In the genomic region with DNA sequence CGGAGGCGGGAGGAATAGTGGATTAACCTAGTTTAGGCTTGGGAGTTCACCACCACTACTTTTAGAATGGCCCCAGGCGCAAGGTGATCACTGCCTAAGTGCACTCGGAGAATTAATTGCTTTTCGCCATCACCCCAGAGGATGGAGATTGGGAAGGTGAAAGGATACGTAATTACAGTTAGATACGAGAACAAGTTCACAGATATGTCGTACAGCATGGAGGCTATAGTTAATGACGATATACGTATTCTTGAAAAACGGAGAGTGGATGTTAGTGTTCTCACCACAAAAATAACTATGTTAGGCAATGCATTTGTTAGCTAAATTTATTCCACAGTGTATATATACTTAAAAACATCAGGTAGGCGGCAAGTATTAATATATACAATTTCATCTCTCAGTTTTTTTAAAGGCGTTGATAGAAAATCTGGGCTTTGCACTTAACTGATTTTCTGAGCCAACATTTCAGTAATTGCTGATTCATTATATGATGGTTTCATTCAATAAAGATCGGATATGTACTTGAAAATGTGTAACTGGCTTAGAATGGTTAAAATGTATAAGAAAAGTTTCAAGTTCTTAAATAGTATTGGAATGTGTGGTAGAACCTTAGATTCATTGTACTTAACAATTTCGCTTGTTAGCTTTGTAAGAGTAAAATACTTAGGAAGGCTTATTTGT, we compare ENCODE assay signal across 8 cellular contexts. TPM values are rescaled to one million over a fixed set of nuclear protein-coding genes. Genes with fewer than 3 reads are reported as not detected.
DNase-seq lines count a peak whose midpoint lies in the region; ATAC-seq, FAIRE-seq and TF ChIP-seq lines count a peak whose summit lies in the region.

No MANE protein-coding gene starts in this region.

- peak overlapping the region; percentile 81 for H3K4ac ChIP-seq in trophoblast cell (ENCODE audit: low read depth, low read length)

- no peak overlapping the region for H2BK5ac ChIP-seq in trophoblast cell (ENCODE audit: low read depth, low read length, poor library complexity)

- no peak overlapping the region for H3K23ac ChIP-seq in trophoblast cell (ENCODE audit: low read length)

- H3K9me3 ChIP-seq in NT2/D1 (ENCODE audit: insufficient read depth, low read length) (no peaks in the 10 kb centered on the region), trophoblast cell (ENCODE audit: insufficient read depth, low read depth, low read length) (no peaks in the 10 kb centered on the region)

- H2AK5ac ChIP-seq in trophoblast cell (ENCODE audit: low read length), result no peak overlapping the region

- H3K4me2 ChIP-seq in trophoblast cell (ENCODE audit: low read length), result peak overlapping the region; percentile 94

- peak overlapping the region; percentile 97 for H3K27ac Mint-ChIP-seq in endothelial cell (ENCODE audit: unreplicated experiment)

- no peak for ATAC-seq in GM21619 (IDR thresholded peaks at IDR 0.05; ENCODE audit: unreplicated experiment)
- ATAC-seq in GM18867 (IDR thresholded peaks at IDR 0.05; ENCODE audit: unreplicated experiment), result no peak

- peak overlapping the region; percentile 75 for H4K8ac ChIP-seq in trophoblast cell (ENCODE audit: low read depth, low read length)

- H4K12ac ChIP-seq in trophoblast cell (ENCODE audit: low read depth, low read length), result peak overlapping the region; percentile 26

- peaks cover 9% of the 10 kb centered on the region for H3K79me1 ChIP-seq in trophoblast cell (ENCODE audit: low read length)

- H3K4me3 ChIP-seq in GM12875 (ENCODE audit: low read depth, low read length) (peak overlapping the region; percentile 78), NT2/D1 (ENCODE audit: insufficient read length, low read depth) (peak overlapping the region; percentile 96), trophoblast cell (ENCODE audit: low read depth, low read length) (peak overlapping the region; percentile 99)

- H2BK120ac ChIP-seq in trophoblast cell (ENCODE audit: insufficient read depth, low read length, poor library complexity), result peak overlapping the region; percentile 26

- peak overlapping the region; percentile 83 for H3K14ac ChIP-seq in trophoblast cell (ENCODE audit: low read length)

- H2AFZ ChIP-seq in trophoblast cell (ENCODE audit: insufficient read depth, low read length, poor library complexity), result peak overlapping the region; percentile 57

- peaks cover 14% of the 10 kb centered on the region for H3K36me3 Mint-ChIP-seq in endothelial cell (ENCODE audit: low read depth, unreplicated experiment)

- H3K4me1 Mint-ChIP-seq in endothelial cell (ENCODE audit: unreplicated experiment), result peaks cover 24% of the 10 kb centered on the region

- H3K4me1 ChIP-seq in NT2/D1 (ENCODE audit: insufficient read depth, insufficient read length), result peaks cover 2% of the 10 kb centered on the region
- H3K4me1 ChIP-seq in trophoblast cell (ENCODE audit: control insufficient read depth in 1 of 2, insufficient read depth in 2 of 2, low read length in 2 of 2), result no peaks in the 10 kb centered on the region

- DNase-seq in NT2/D1 (ENCODE audit: low read depth, low spot score), result peak; percentile 2
- no peak for DNase-seq in endothelial cell (ENCODE audit: low spot score)
- DNase-seq in trophoblast cell, result no peak
- no peak for DNase-seq in D721Med (ENCODE audit: insufficient read length, low spot score)
- no peak for DNase-seq in NCI-H446 treated with DMSO at 0.1 percent for 48 hours (lab: John Stamatoyannopoulos, UW)

- TF ChIP-seq CTCF in GM12875 (IDR thresholded peaks at IDR 0.05; ENCODE audit: borderline replicate concordance, insufficient read depth, low read depth, low read length) (no peak), endothelial cell (IDR thresholded peaks at IDR 0.05; ENCODE audit: unreplicated experiment) (no peak), D721Med (IDR thresholded peaks at IDR 0.05; ENCODE audit: insufficient read depth, missing control alignments) (no peak)

- no peak overlapping the region for H3K18ac ChIP-seq in trophoblast cell (ENCODE audit: low read length)

- WGBS in trophoblast cell (ENCODE audit: extremely low coverage, insufficient coverage, insufficient read length), result no CpG with 5 or more reads among the region's 15 CpGs

- H2BK12ac ChIP-seq in trophoblast cell (ENCODE audit: low read length), result no peak overlapping the region

- H3K27me3 ChIP-seq in NT2/D1 (ENCODE audit: insufficient read depth, insufficient read length) (no peaks in the 10 kb centered on the region), trophoblast cell (ENCODE audit: insufficient read depth, low read length) (no peaks in the 10 kb centered on the region)

- peak overlapping the region; percentile 0 for H4K91ac ChIP-seq in trophoblast cell (ENCODE audit: low read depth, low read length)

- H3K9ac ChIP-seq in NT2/D1 (ENCODE audit: insufficient read length, low read depth), result peak overlapping the region; percentile 96
- peak overlapping the region; percentile 54 for H3K9ac ChIP-seq in trophoblast cell (ENCODE audit: low read length)

- H3K79me2 ChIP-seq in trophoblast cell (ENCODE audit: control insufficient read depth, insufficient read depth, low read length, poor library complexity), result peaks cover 8% of the 10 kb centered on the region

- H3K9me3 Mint-ChIP-seq in endothelial cell (ENCODE audit: unreplicated experiment), result no peaks in the 10 kb centered on the region

- H3K27me3 Mint-ChIP-seq in endothelial cell (ENCODE audit: unreplicated experiment), result peaks cover 6% of the 10 kb centered on the region

- FAIRE-seq in D721Med (lab: Jason Lieb, UNC), result no peak

- peaks cover 38% of the 10 kb centered on the region for H3K36me3 ChIP-seq in NT2/D1 (ENCODE audit: insufficient read depth, insufficient read length, low read length)
- peaks cover 3 to 8% of the 10 kb centered on the region in 2 experiments for H3K36me3 ChIP-seq in trophoblast cell (ENCODE audit: control insufficient read depth in 1 of 2, insufficient read depth in 2 of 2, low read length in 2 of 2)

- peak overlapping the region; percentile 99 for H3K4me3 Mint-ChIP-seq in endothelial cell (ENCODE audit: unreplicated experiment)

- H3K27ac ChIP-seq in trophoblast cell (ENCODE audit: low read depth, low read length), result peak overlapping the region; percentile 51

RNA-seq across cellular contexts. Expression of a gene that starts 0.7 kb away (rescaled TPM):
- 85.9 TPM for total RNA-seq in endothelial cell (ENCODE audit: unreplicated experiment)
- polyA plus RNA-seq in trophoblast cell (2013), result 95.4 and 98.0 TPM in 2 replicates

RNA-seq across cellular contexts. Expression of a gene that starts 1.0 kb away (rescaled TPM):
- total RNA-seq in endothelial cell (ENCODE audit: unreplicated experiment), result 61.8 TPM
- 69.0 and 70.2 TPM in 2 replicates for polyA plus RNA-seq in trophoblast cell (2013)
